In the genomic region with DNA sequence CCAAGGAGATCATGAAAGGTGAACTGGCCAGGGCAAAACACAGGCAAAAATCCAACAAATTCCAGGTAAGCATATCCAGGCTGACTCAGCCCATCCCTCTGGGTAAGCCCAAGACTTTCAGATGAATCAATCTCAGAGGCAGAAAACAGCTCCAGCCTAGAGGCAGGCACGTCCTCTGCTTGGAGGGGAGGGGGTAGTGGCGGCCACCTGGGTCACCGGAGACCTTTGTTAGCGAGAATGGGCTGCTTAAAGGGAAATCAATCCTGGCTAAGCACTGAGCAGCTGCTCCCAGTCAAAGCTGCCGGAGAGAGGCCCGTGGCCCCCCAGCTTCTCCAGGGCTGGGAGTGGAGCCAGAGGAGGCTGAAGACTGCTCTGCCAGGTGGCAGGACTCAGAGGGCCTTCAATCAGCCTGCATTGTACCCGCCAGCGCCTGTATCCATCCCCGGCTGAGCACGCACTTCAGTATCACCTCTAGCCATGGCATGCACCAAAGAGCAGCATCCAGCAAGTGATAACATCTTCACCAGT, we compare ENCODE assay signal across 13 cellular contexts. TPM values are rescaled to one million over a fixed set of nuclear protein-coding genes. Genes with fewer than 3 reads are reported as not detected.
DNase-seq lines count a peak whose midpoint lies in the region; ATAC-seq and TF ChIP-seq lines count a peak whose summit lies in the region.
"Had no signal": no experiment of that assay in that cellular context is flagged by ENCODE, and none has a peak within 500 bp of the region (broad histone marks: within the 10 kb centered on the region; RNA-seq: fewer than 3 reads in every experiment).

No MANE protein-coding gene starts in this region.

- ATAC-seq in GM21529 (IDR thresholded peaks at IDR 0.05; ENCODE audit: unreplicated experiment): no peak
- ATAC-seq: left cardiac atrium had no signal

- TF ChIP-seq POLR2A in erythroblast (IDR thresholded peaks at IDR 0.05; ENCODE audit: low read length): no peak

- intact Hi-C loops in head of caudate nucleus (cut with DNase I): no loop called here

- DNase-seq in DMS 273 (lab: John Stamatoyannopoulos, UW; ENCODE audit: unreplicated experiment) (peak; percentile 86), NCI-H1417 treated with DMSO at 0.1 percent for 48 hours (lab: John Stamatoyannopoulos, UW) (peak; percentile 1), RPMI7951 (ENCODE audit: low read depth) (peak; percentile 13), head of caudate nucleus (peak in 30 of 42 donors; percentile 7 to 71 (median 30)), RKO (ENCODE audit: low spot score) (no peak), NCI-H526 treated with DMSO at 0.1 percent for 48 hours (lab: John Stamatoyannopoulos, UW) (no peak), erythroblast (lab: John Stamatoyannopoulos, UW) (no peak)
- DNase-seq: activated CD4-positive, alpha-beta T cell treated with anti-CD3 and anti-CD28 coated beads, Interleukin-2, amount 50 U/mL, for 1 hour; EL; left cardiac atrium; NCI-H1930; uterus had no signal

RNA-seq across cellular contexts. Expression of gene PIN1, which starts 48.2 kb away (rescaled TPM):
- 137 and 205 TPM in 2 replicates for total RNA-seq in RPMI7951 (2014; rRNA removed; shearing (Covaris generic))

RNA-seq across cellular contexts. Expression of gene OLFM2, which starts 53.0 kb away (rescaled TPM):
- 0.49 and 1.4 TPM in 2 replicates for total RNA-seq in RPMI7951 (2014; rRNA removed; shearing (Covaris generic))

RNA-seq across cellular contexts. Expression of gene UBL5, which starts 55.6 kb away (rescaled TPM):
- total RNA-seq in RPMI7951 (2014; rRNA removed; shearing (Covaris generic)): 634 and 688 TPM in 2 replicates

Comparison
In these comparisons a context has a peak if more than half of its experiments do, and no peak if none do; other contexts are left out.
1. DNase-seq: peak in DMS 273 (single experiment), NCI-H1417 treated with DMSO at 0.1 percent for 48 hours (single experiment), RPMI7951 (single experiment) and head of caudate nucleus (30 of 42); none in RKO (single experiment), NCI-H526 treated with DMSO at 0.1 percent for 48 hours (single experiment) and erythroblast (0 of 2).